Comparison of ENCODE assay signal across 11 cellular contexts in the genomic region with DNA sequence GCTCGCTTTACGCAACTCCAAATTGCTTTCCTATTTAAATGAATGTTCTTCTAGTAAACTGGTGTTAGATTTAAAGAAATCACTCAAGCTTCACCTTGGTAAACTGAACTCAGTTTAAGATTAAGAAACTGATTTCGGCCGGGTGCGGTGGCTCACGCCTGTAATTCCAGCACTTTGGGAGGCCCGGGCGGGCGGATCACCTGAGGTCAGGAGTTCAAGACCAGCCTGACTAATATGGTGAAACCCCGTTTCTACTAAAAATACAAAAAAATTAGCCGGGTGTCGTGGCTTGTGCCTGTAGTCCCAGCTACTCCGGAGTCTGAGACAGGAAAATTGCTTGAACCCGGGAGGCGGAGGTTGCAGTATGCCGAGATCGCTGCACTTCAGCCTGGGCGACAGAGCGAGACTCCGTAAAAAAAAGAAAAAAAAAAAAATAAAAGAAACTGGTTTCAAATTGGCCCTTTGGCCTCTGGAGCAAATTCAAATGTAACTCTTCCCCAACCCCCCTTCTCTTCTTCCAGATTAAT. TPM values are rescaled to one million over a fixed set of nuclear protein-coding genes. Genes with fewer than 3 reads are reported as not detected.
A peak's percentile ranks its signal among the peaks of the same experiment; 100 is the strongest.
DNase-seq lines count a peak whose midpoint lies in the region; ATAC-seq lines count a peak whose summit lies in the region.
"Had no signal": no experiment of that assay in that cellular context is flagged by ENCODE, and none has a peak within 500 bp of the region (broad histone marks: within the 10 kb centered on the region; RNA-seq: fewer than 3 reads in every experiment).

No MANE protein-coding gene starts in this region.

- peaks cover 28% of the 10 kb centered on the region for H3K4me1 Mint-ChIP-seq in T-helper 2 cell treated with Interferon-gamma antibody and Interleukin-4, amounts not matched to agents 5 μg/mL and 100 μg/mL, for 36 hours (ENCODE audit: low read depth)
- peaks cover 24% of the 10 kb centered on the region for H3K4me1 Mint-ChIP-seq in activated T-helper 17 cell treated with anti-CD3 and anti-CD28 coated beads, Interleukin-2, amount 50 U/mL, for 72 hours
- H3K4me1 Mint-ChIP-seq in stimulated activated memory B cell treated with anti-CD40 and anti-IgM and Interleukin-4, amounts not matched to agents 10 μg/mL and 1 μg/mL and 100 μg/mL, for 72 hours: peaks cover 65% of the 10 kb centered on the region

- H3K9me3 ChIP-seq in iPS-18c (ENCODE audit: control insufficient read depth, insufficient read depth, low read length): no peaks in the 10 kb centered on the region

- H3K9me3 Mint-ChIP-seq in T-helper 2 cell treated with Interferon-gamma antibody and Interleukin-4, amounts not matched to agents 5 μg/mL and 100 μg/mL, for 36 hours: no peaks in the 10 kb centered on the region
- no peaks in the 10 kb centered on the region for H3K9me3 Mint-ChIP-seq in activated T-helper 17 cell treated with anti-CD3 and anti-CD28 coated beads, Interleukin-2, amount 50 U/mL, for 72 hours
- H3K9me3 Mint-ChIP-seq in stimulated activated memory B cell treated with anti-CD40 and anti-IgM and Interleukin-4, amounts not matched to agents 10 μg/mL and 1 μg/mL and 100 μg/mL, for 72 hours: no peaks in the 10 kb centered on the region

- H3K27ac Mint-ChIP-seq in T-helper 2 cell treated with Interferon-gamma antibody and Interleukin-4, amounts not matched to agents 5 μg/mL and 100 μg/mL, for 36 hours: peak overlapping the region; percentile 84
- H3K27ac Mint-ChIP-seq in activated T-helper 17 cell treated with anti-CD3 and anti-CD28 coated beads, Interleukin-2, amount 50 U/mL, for 72 hours: no peak overlapping the region
- peak overlapping the region; percentile 86 for H3K27ac Mint-ChIP-seq in stimulated activated memory B cell treated with anti-CD40 and anti-IgM and Interleukin-4, amounts not matched to agents 10 μg/mL and 1 μg/mL and 100 μg/mL, for 72 hours

- ATAC-seq in activated T-helper 17 cell treated with anti-CD3 and anti-CD28 coated beads, Interleukin-2, amount 50 U/mL, for 72 hours (replicated peaks): no peak
- no peak for ATAC-seq in stimulated activated memory B cell treated with anti-CD40 and anti-IgM and Interleukin-4, amounts not matched to agents 10 μg/mL and 1 μg/mL and 100 μg/mL, for 72 hours

- H3K27me3 Mint-ChIP-seq in T-helper 2 cell treated with Interferon-gamma antibody and Interleukin-4, amounts not matched to agents 5 μg/mL and 100 μg/mL, for 36 hours (ENCODE audit: low read depth): peaks cover 4% of the 10 kb centered on the region
- no peaks in the 10 kb centered on the region for H3K27me3 Mint-ChIP-seq in activated T-helper 17 cell treated with anti-CD3 and anti-CD28 coated beads, Interleukin-2, amount 50 U/mL, for 72 hours
- no peaks in the 10 kb centered on the region for H3K27me3 Mint-ChIP-seq in stimulated activated memory B cell treated with anti-CD40 and anti-IgM and Interleukin-4, amounts not matched to agents 10 μg/mL and 1 μg/mL and 100 μg/mL, for 72 hours

- peak overlapping the region; percentile 89 for H3K4me3 ChIP-seq in iPS-18c (ENCODE audit: insufficient read depth, low read depth, low read length)

- DNase-seq in T-helper 2 cell treated with Interferon-gamma antibody and Interleukin-4, amounts not matched to agents 5 μg/mL and 100 μg/mL, for 36 hours (ENCODE audit: low spot score): no peak
- no peak for DNase-seq in T-helper 2 cell
- DNase-seq in activated gamma-delta T cell treated with Interleukin-2 at 50 U/mL for 16 hours: no peak
- no peak for DNase-seq in OCI-M1 (lab: John Stamatoyannopoulos, UW)
- DNase-seq in effector CD4-positive, alpha-beta T cell: no peak
- DNase-seq: C1 segment of cervical spinal cord; HCEC 1CT; stimulated activated CD4-positive, alpha-beta T cell treated with anti-CD3 and anti-CD28 coated beads, Interleukin-1b, Interleukin-23, amount 100 ng/mL, for 48 hours had no signal

- H3K36me3 Mint-ChIP-seq in T-helper 2 cell treated with Interferon-gamma antibody and Interleukin-4, amounts not matched to agents 5 μg/mL and 100 μg/mL, for 36 hours (ENCODE audit: low read depth): peaks cover 38% of the 10 kb centered on the region
- H3K36me3 Mint-ChIP-seq in activated T-helper 17 cell treated with anti-CD3 and anti-CD28 coated beads, Interleukin-2, amount 50 U/mL, for 72 hours (ENCODE audit: low read depth): peaks cover 44% of the 10 kb centered on the region
- peaks cover 31% of the 10 kb centered on the region for H3K36me3 Mint-ChIP-seq in stimulated activated memory B cell treated with anti-CD40 and anti-IgM and Interleukin-4, amounts not matched to agents 10 μg/mL and 1 μg/mL and 100 μg/mL, for 72 hours

- H3K4me3 Mint-ChIP-seq in T-helper 2 cell treated with Interferon-gamma antibody and Interleukin-4, amounts not matched to agents 5 μg/mL and 100 μg/mL, for 36 hours: peak overlapping the region; percentile 89
- peak overlapping the region; percentile 84 for H3K4me3 Mint-ChIP-seq in activated T-helper 17 cell treated with anti-CD3 and anti-CD28 coated beads, Interleukin-2, amount 50 U/mL, for 72 hours
- H3K4me3 Mint-ChIP-seq in stimulated activated memory B cell treated with anti-CD40 and anti-IgM and Interleukin-4, amounts not matched to agents 10 μg/mL and 1 μg/mL and 100 μg/mL, for 72 hours: peak overlapping the region; percentile 77

RNA-seq across cellular contexts. Expression of gene SKIL, which starts 1.7 kb away (rescaled TPM):
- 10 to 100 TPM; 16.9 to 21.0 TPM for total RNA-seq in activated T-helper 17 cell treated with anti-CD3 and anti-CD28 coated beads, Interleukin-2, amount 50 U/mL, for 72 hours

RNA-seq across cellular contexts. Expression of gene CLDN11, which starts 59.4 kb away (rescaled TPM):
- not detected for total RNA-seq in activated T-helper 17 cell treated with anti-CD3 and anti-CD28 coated beads, Interleukin-2, amount 50 U/mL, for 72 hours
